Comparison of ENCODE assay signal across 16 cellular contexts in the genomic region with DNA sequence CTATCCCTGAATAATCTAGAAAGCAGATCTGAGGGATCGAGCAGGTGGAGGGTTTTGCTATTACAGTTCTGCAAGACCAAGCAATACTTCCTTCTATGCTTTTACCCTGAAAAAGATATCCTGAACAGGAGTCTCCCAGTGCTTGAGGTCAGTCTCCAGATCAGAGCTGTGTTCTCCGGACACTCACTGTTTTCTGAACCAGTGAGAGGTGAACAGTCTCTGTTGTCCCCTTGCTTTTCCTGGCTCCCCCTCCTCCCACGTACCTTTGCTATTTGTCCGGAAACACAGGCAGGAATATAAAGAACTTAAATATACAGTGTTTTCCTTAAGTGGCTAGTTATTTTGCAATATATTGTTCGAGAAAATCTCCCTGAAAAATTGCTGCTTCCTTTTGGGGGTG.
DNase-seq lines count a peak whose midpoint lies in the region; ATAC-seq, FAIRE-seq and TF ChIP-seq lines count a peak whose summit lies in the region.
"Had no signal": no experiment of that assay in that cellular context is flagged by ENCODE, and none has a peak within 500 bp of the region (broad histone marks: within the 10 kb centered on the region; RNA-seq: fewer than 3 reads in every experiment).

No MANE protein-coding gene starts in this region.

- H3K4me1 ChIP-seq in ACC112 (ENCODE audit: control insufficient read depth, insufficient read depth, low read length, unreplicated experiment), result no peaks in the 10 kb centered on the region
- H3K4me1 ChIP-seq in endothelial cell of umbilical vein (ENCODE audit: control insufficient read depth, extremely low read depth, insufficient read depth, low read length), result peaks cover 7% of the 10 kb centered on the region
- no peaks in the 10 kb centered on the region for H3K4me1 ChIP-seq in CD8-positive, alpha-beta memory T cell (ENCODE audit: insufficient read depth, low read length)
- H3K4me1 ChIP-seq in HAP-1, result peaks cover 28% of the 10 kb centered on the region

- H2AFZ ChIP-seq in ACC112 (ENCODE audit: low read length, unreplicated experiment), result peak overlapping the region; percentile 14
- peak overlapping the region; percentile 65 for H2AFZ ChIP-seq in endothelial cell of umbilical vein (ENCODE audit: low read depth, low read length)

- FAIRE-seq in endothelial cell of umbilical vein (lab: Jason Lieb, UNC), result peak; percentile 26

- peak overlapping the region; percentile 57 for H3K4me2 ChIP-seq in endothelial cell of umbilical vein (ENCODE audit: insufficient read depth, low read length)

- no peak overlapping the region for H3K9ac ChIP-seq in endothelial cell of umbilical vein (replicated peaks; ENCODE audit: extremely low read depth, insufficient read depth, low read length)

- H4K20me1 ChIP-seq in endothelial cell of umbilical vein (replicated peaks; ENCODE audit: control insufficient read depth, extremely low read depth, insufficient read depth, low read length), result no peaks in the 10 kb centered on the region

- no peaks in the 10 kb centered on the region for H3K9me1 ChIP-seq in endothelial cell of umbilical vein (replicated peaks; ENCODE audit: control insufficient read depth, extremely low read depth, insufficient read depth, low read length)

- in situ Hi-C loops in HAP-1 (cut with MboI; ENCODE audit: low sequenced_read_pairs), result no loop called here

- dilution Hi-C loops in endothelial cell of umbilical vein (cut with MboI; ENCODE audit: extremely low pct_ligation_motif_present, low sequenced_read_pairs), result no loop called here

- peaks cover 53% of the 10 kb centered on the region for H3K4me1 Mint-ChIP-seq in WTC11
- peaks cover 28% of the 10 kb centered on the region for H3K4me1 Mint-ChIP-seq in nephron progenitor cell
- peaks cover 0 to 6% (median 4%) of the 10 kb centered on the region in 3 donors for H3K4me1 Mint-ChIP-seq in CD8-positive, alpha-beta memory T cell
- H3K4me1 Mint-ChIP-seq in activated CD8-positive, alpha-beta memory T cell treated with anti-CD3 and anti-CD28 coated beads, Interleukin-2, amount 10 ng/mL, durations not matched to agents 7 days and 5 days, result no peaks in the 10 kb centered on the region
- H3K4me1 Mint-ChIP-seq: B cell had no signal

- H3K9me3 ChIP-seq in endothelial cell of umbilical vein (replicated peaks; ENCODE audit: control insufficient read depth, insufficient read depth, low read length) (no peaks in the 10 kb centered on the region), HAP-1 (no peaks in the 10 kb centered on the region)
- H3K9me3 ChIP-seq in CD8-positive, alpha-beta memory T cell (ENCODE audit: low read length), result no peaks in the 10 kb centered on the region

- no peaks in the 10 kb centered on the region for H3K27me3 ChIP-seq in ACC112 (ENCODE audit: insufficient read depth, low read length)
- H3K27me3 ChIP-seq in endothelial cell of umbilical vein (ENCODE audit: control insufficient read depth in 2 of 2, insufficient read depth in 2 of 2, low read length in 2 of 2), result no peaks in the 10 kb centered on the region
- no peaks in the 10 kb centered on the region for H3K27me3 ChIP-seq in CD8-positive, alpha-beta memory T cell (ENCODE audit: insufficient read depth, low read length, poor library complexity, severe bottlenecking)
- no peaks in the 10 kb centered on the region for H3K27me3 ChIP-seq in HAP-1 (ENCODE audit: low read depth)

- H3K4me3 ChIP-seq in ACC112 (ENCODE audit: low read depth, low read length) (no peak overlapping the region), endothelial cell of umbilical vein (replicated peaks in 1 of 3; ENCODE audit: insufficient read depth in 1 of 3, low read depth in 1 of 3, low read length in 3 of 3) (no peak overlapping the region), HAP-1 (no peak overlapping the region)
- no peak overlapping the region for H3K4me3 ChIP-seq in CD8-positive, alpha-beta memory T cell (ENCODE audit: low read length)
- H3K4me3 ChIP-seq: GM12878 had no signal

- H3K79me2 ChIP-seq in ACC112 (ENCODE audit: control insufficient read depth, insufficient read depth, low read length, unreplicated experiment) (no peaks in the 10 kb centered on the region), endothelial cell of umbilical vein (ENCODE audit: control insufficient read depth, insufficient read depth, low read length) (no peaks in the 10 kb centered on the region)

- no peak for TF ChIP-seq POLR2A in endothelial cell of umbilical vein (IDR thresholded peaks at IDR 0.05; ENCODE audit: low read depth, low read length)

- H3K36me3 ChIP-seq in ACC112 (ENCODE audit: insufficient read depth, low read length) (no peaks in the 10 kb centered on the region), endothelial cell of umbilical vein (ENCODE audit: control insufficient read depth in 2 of 2, extremely low read depth in 1 of 2, insufficient read depth in 2 of 2, low read length in 2 of 2) (no peaks in the 10 kb centered on the region), HAP-1 (replicated peaks) (no peaks in the 10 kb centered on the region)
- H3K36me3 ChIP-seq in CD8-positive, alpha-beta memory T cell (ENCODE audit: insufficient read depth, low read length), result no peaks in the 10 kb centered on the region

- POLR2A ChIA-PET in WTC11 (lab: Charles Lee), result interaction anchor here (0.7 kb wide), 1 partner anchor 303 kb away, joined by 4 read pairs; no protein-coding TSS in a partner anchor
- POLR2A ChIA-PET in endothelial cell of umbilical vein (lab: Charles Lee), result interaction anchor here (1.1 kb wide), 1 partner anchor 225 kb away, joined by 3 read pairs; no protein-coding TSS in a partner anchor
- POLR2A ChIA-PET in CD8-positive, alpha-beta memory T cell (lab: Charles Lee), result no interaction called here

- BruUV-seq in endothelial cell of umbilical vein (replicated peaks; lab: Mats Ljungman, UMichigan), result no TSS peak

- intact Hi-C loops in endothelial cell of umbilical vein (cut with micrococcal nuclease), result no loop called here

- H3K4me3 Mint-ChIP-seq in WTC11, result no peak overlapping the region
- H3K4me3 Mint-ChIP-seq in nephron progenitor cell, result no peak overlapping the region
- no peak overlapping the region for H3K4me3 Mint-ChIP-seq in CD8-positive, alpha-beta memory T cell
- H3K4me3 Mint-ChIP-seq in activated CD8-positive, alpha-beta memory T cell treated with anti-CD3 and anti-CD28 coated beads, Interleukin-2, amount 10 ng/mL, durations not matched to agents 7 days and 5 days, result no peak overlapping the region
- H3K4me3 Mint-ChIP-seq: B cell; CD4-positive, alpha-beta T cell had no signal

- H3K27ac Mint-ChIP-seq in WTC11 (peak overlapping the region; percentile 63), nephron progenitor cell (peak overlapping the region; percentile 53)
- H3K27ac Mint-ChIP-seq in CD8-positive, alpha-beta memory T cell, result no peak overlapping the region
- no peak overlapping the region for H3K27ac Mint-ChIP-seq in activated CD8-positive, alpha-beta memory T cell treated with anti-CD3 and anti-CD28 coated beads, Interleukin-2, amount 10 ng/mL, durations not matched to agents 7 days and 5 days
- H3K27ac Mint-ChIP-seq: B cell; CD4-positive, alpha-beta T cell had no signal

- DNase-seq in WTC11 (ENCODE audit: low spot score), result no peak
- peak; percentile 49 for DNase-seq in endothelial cell of umbilical vein (ENCODE audit: low read depth, low spot score)
- DNase-seq in nephron progenitor cell, result no peak
- DNase-seq in CD8-positive, alpha-beta memory T cell, result no peak
- DNase-seq in HAP-1 (ENCODE audit: low spot score in 2 of 2), result no peak
- no peak for DNase-seq in activated CD8-positive, alpha-beta memory T cell treated with anti-CD3 and anti-CD28 coated beads, Interleukin-2, amount 10 ng/mL, durations not matched to agents 7 days and 5 days
- DNase-seq in mesenteric fat pad (ENCODE audit: low spot score), result no peak
- DNase-seq: C1 segment of cervical spinal cord; CD4-positive, alpha-beta T cell; DMS79; GOT3; IMR-90 had no signal

- CTCF ChIA-PET in WTC11 (lab: Charles Lee) (no interaction called here), endothelial cell of umbilical vein (lab: Charles Lee) (no interaction called here)
- CTCF ChIA-PET in CD8-positive, alpha-beta memory T cell (lab: Charles Lee), result interaction anchor here (1.1 kb wide), 1 partner anchor 13 kb away, joined by 3 read pairs; no protein-coding TSS in a partner anchor
- CTCF ChIA-PET in activated CD8-positive, alpha-beta memory T cell treated with anti-CD3 and anti-CD28 coated beads, Interleukin-2, amount 10 ng/mL, durations not matched to agents 7 days and 5 days (lab: Charles Lee), result no interaction called here

- ATAC-seq in WTC11, result no peak
- ATAC-seq in activated CD8-positive, alpha-beta memory T cell treated with anti-CD3 and anti-CD28 coated beads, Interleukin-2, amount 10 ng/mL, durations not matched to agents 7 days and 5 days, result no peak
- ATAC-seq: GM12878, HCT116 had no signal

- H3K9me3 Mint-ChIP-seq in WTC11 (0 out of 2 replicates have a peak, but pooled peaks cover 4% of the 10 kb centered on the region), nephron progenitor cell (peaks cover 54% of the 10 kb centered on the region)
- no peaks in the 10 kb centered on the region for H3K9me3 Mint-ChIP-seq in CD8-positive, alpha-beta memory T cell
- no peaks in the 10 kb centered on the region for H3K9me3 Mint-ChIP-seq in activated CD8-positive, alpha-beta memory T cell treated with anti-CD3 and anti-CD28 coated beads, Interleukin-2, amount 10 ng/mL, durations not matched to agents 7 days and 5 days (ENCODE audit: low read depth)
- H3K9me3 Mint-ChIP-seq: CD4-positive, alpha-beta T cell had no signal

- no peaks in the 10 kb centered on the region for H3K36me3 Mint-ChIP-seq in WTC11
- no peaks in the 10 kb centered on the region for H3K36me3 Mint-ChIP-seq in nephron progenitor cell (ENCODE audit: low read depth)
- H3K36me3 Mint-ChIP-seq in CD8-positive, alpha-beta memory T cell, result no peaks in the 10 kb centered on the region
- H3K36me3 Mint-ChIP-seq in activated CD8-positive, alpha-beta memory T cell treated with anti-CD3 and anti-CD28 coated beads, Interleukin-2, amount 10 ng/mL, durations not matched to agents 7 days and 5 days, result no peaks in the 10 kb centered on the region

- no peak for TF ChIP-seq CTCF in WTC11 (IDR thresholded peaks at IDR 0.05)
- no peak for TF ChIP-seq CTCF in endothelial cell of umbilical vein (IDR thresholded peaks at IDR 0.05; ENCODE audit: extremely low read depth in 1 of 2, insufficient read depth in 1 of 2, low read depth in 1 of 2, low read length in 2 of 2)
- TF ChIP-seq CTCF in nephron progenitor cell (IDR thresholded peaks at IDR 0.05), result no peak

- H3K27ac ChIP-seq in ACC112 (ENCODE audit: low read depth, low read length) (no peak overlapping the region), endothelial cell of umbilical vein (ENCODE audit: insufficient read depth, low read depth, low read length) (no peak overlapping the region)
- H3K27ac ChIP-seq in CD8-positive, alpha-beta memory T cell (ENCODE audit: low read depth, low read length), result no peak overlapping the region

- H3K27me3 Mint-ChIP-seq in WTC11 (ENCODE audit: low read depth), result no peaks in the 10 kb centered on the region
- H3K27me3 Mint-ChIP-seq in nephron progenitor cell (ENCODE audit: low read depth, poor library complexity), result peaks cover 2% of the 10 kb centered on the region
- H3K27me3 Mint-ChIP-seq in CD8-positive, alpha-beta memory T cell, result peaks cover 0 to 20% of the 10 kb centered on the region in 2 donors
- H3K27me3 Mint-ChIP-seq in activated CD8-positive, alpha-beta memory T cell treated with anti-CD3 and anti-CD28 coated beads, Interleukin-2, amount 10 ng/mL, durations not matched to agents 7 days and 5 days, result no peaks in the 10 kb centered on the region
- H3K27me3 Mint-ChIP-seq: B cell; CD4-positive, alpha-beta T cell had no signal

Comparison
In these comparisons a context has a peak if more than half of its experiments do, and no peak if none do; other contexts are left out.
1. H3K27ac Mint-ChIP-seq: peak in WTC11 (single experiment) and nephron progenitor cell (single experiment); none in CD8-positive, alpha-beta memory T cell (0 of 8) and activated CD8-positive, alpha-beta memory T cell treated with anti-CD3 and anti-CD28 coated beads, Interleukin-2, amount 10 ng/mL, durations not matched to agents 7 days and 5 days (single experiment).